8 cellular contexts compared by ENCODE assay signal in genomic region chr6:32967151-32968091, GRCh38. TPM values are rescaled to one million over a fixed set of nuclear protein-coding genes. Genes with fewer than 3 reads are reported as not detected.
DNase-seq lines count a peak whose midpoint lies in the region; ATAC-seq and TF ChIP-seq lines count a peak whose summit lies in the region.

No MANE protein-coding gene starts in this region.

- H3K9me2 ChIP-seq in OCI-LY1 (ENCODE audit: low read depth, low read length), result no peaks in the 10 kb centered on the region

- peaks cover 4% of the 10 kb centered on the region for H3K79me2 ChIP-seq in OCI-LY1 (ENCODE audit: insufficient read depth, low read length)

- DNase-seq in DMS 273 treated with DMSO at 0.1 percent for 48 hours (lab: John Stamatoyannopoulos, UW) (peak; percentile 70), HFFc6 (peak; percentile 45), breast epithelium (ENCODE audit: low spot score in 2 of 2) (no peak), substantia nigra (lab: John Stamatoyannopoulos, UW) (peak in 13 of 49 donors; percentile 24 to 64 (median 36))

- H3K4me2 ChIP-seq in OCI-LY1 (ENCODE audit: low read length), result peak overlapping the region; percentile 93

- H4K20me1 ChIP-seq in OCI-LY1 (ENCODE audit: insufficient read depth, low read length), result no peaks in the 10 kb centered on the region

- peak overlapping the region; percentile 99 for H3K27ac Mint-ChIP-seq in HFFc6

- H2AFZ ChIP-seq in OCI-LY1 (ENCODE audit: low read length), result no peak overlapping the region

- H3K27ac ChIP-seq in OCI-LY1 (ENCODE audit: low read depth, low read length, poor library complexity, severe bottlenecking) (peak overlapping the region; percentile 99), breast epithelium (peak overlapping the region; percentile 96 to 100), layer of hippocampus (ENCODE audit: low read depth, low read length) (peak overlapping the region; percentile 100), substantia nigra (ENCODE audit: low read depth, low read length, poor library complexity, severe bottlenecking) (peak overlapping the region; percentile 100)

- peak overlapping the region; percentile 93 for H3K4me3 Mint-ChIP-seq in HFFc6

- H3K4me3 ChIP-seq in OCI-LY1 (ENCODE audit: low read depth, low read length, poor library complexity, severe bottlenecking) (peak overlapping the region; percentile 97), breast epithelium (peak overlapping the region; percentile 84 to 91 (median 85))

- peak overlapping the region; percentile 99 for H3K9ac ChIP-seq in OCI-LY1 (ENCODE audit: low read length)

- intact Hi-C loops in breast epithelium (cut with DNase I; ENCODE audit: low total_unique reads), result no loop called here

- peaks cover 31% of the 10 kb centered on the region for H3K4me1 Mint-ChIP-seq in HFFc6 (ENCODE audit: low read depth)

- H3K4me1 ChIP-seq in OCI-LY1 (ENCODE audit: insufficient read depth, low read length, severe bottlenecking) (peaks cover 58% of the 10 kb centered on the region), breast epithelium (no peaks in the 10 kb centered on the region)

- peaks cover 12% of the 10 kb centered on the region for H3K27me3 Mint-ChIP-seq in HFFc6 (ENCODE audit: insufficient read depth)

- TF ChIP-seq POLR2A in breast epithelium (IDR thresholded peaks at IDR 0.05), result no peak

- TF ChIP-seq CTCF in HFFc6 (IDR thresholded peaks at IDR 0.05), result peak; percentile 72
- peak; percentile 84 for TF ChIP-seq CTCF in OCI-LY1 (IDR thresholded peaks at IDR 0.05; ENCODE audit: low read length)
- TF ChIP-seq CTCF in breast epithelium (IDR thresholded peaks at IDR 0.05), result peak in 2 of 3 donors; percentile 6 to 44

- ATAC-seq in HG03469 (IDR thresholded peaks at IDR 0.05; ENCODE audit: unreplicated experiment), result no peak
- no peak for ATAC-seq in HG02798 (IDR thresholded peaks at IDR 0.05; ENCODE audit: poor library complexity, unreplicated experiment)

- no peaks in the 10 kb centered on the region; the same call in none of the 2 replicates for H3F3A ChIP-seq in OCI-LY1 (ENCODE audit: insufficient read depth, low read length)

- H3K27me3 ChIP-seq in OCI-LY1 (ENCODE audit: insufficient read depth, low read length) (no peaks in the 10 kb centered on the region), breast epithelium (no peaks in the 10 kb centered on the region), layer of hippocampus (ENCODE audit: control insufficient read depth, insufficient read depth, low read length) (no peaks in the 10 kb centered on the region)

- peaks cover 12% of the 10 kb centered on the region for H3K36me3 Mint-ChIP-seq in HFFc6 (ENCODE audit: low read depth)

- H3K36me3 ChIP-seq in OCI-LY1 (ENCODE audit: insufficient read depth, low read length) (peaks cover 17% of the 10 kb centered on the region), breast epithelium (no peaks in the 10 kb centered on the region)

- H3K9me3 ChIP-seq in OCI-LY1 (ENCODE audit: low read length), result no peaks in the 10 kb centered on the region
- no peaks in the 10 kb centered on the region for H3K9me3 ChIP-seq in breast epithelium

- H3K9me3 Mint-ChIP-seq in HFFc6, result no peaks in the 10 kb centered on the region

RNA-seq across cellular contexts. Expression of gene BRD2, which starts 1.0 kb away (rescaled TPM):
- total RNA-seq in HFFc6 (2021; fragmentation: NEBNext Ultra II Directional; extraction: Animal tissue kit (Norgen Biotek cat#: 25700)), result 100 to 1,000 TPM; 147 to 163 (median 157) TPM
- 100 to 1,000 TPM; 111 to 159 (median 122) TPM for total RNA-seq in breast epithelium

RNA-seq across cellular contexts. Expression of gene HLA-DMA, which starts 14.5 kb away (rescaled TPM):
- 1 to 10 TPM; 2.0 to 3.1 (median 2.2) TPM for total RNA-seq in HFFc6 (2021; fragmentation: NEBNext Ultra II Directional; extraction: Animal tissue kit (Norgen Biotek cat#: 25700))
- total RNA-seq in breast epithelium, result 10 to 100 TPM; 28.5 to 41.9 (median 30.9) TPM

RNA-seq across cellular contexts. Expression of gene HLA-DMB, which starts 26.6 kb away (rescaled TPM):
- total RNA-seq in HFFc6 (2021; fragmentation: NEBNext Ultra II Directional; extraction: Animal tissue kit (Norgen Biotek cat#: 25700)), result not detected
- 10 to 100 TPM; 16.4 to 52.0 (median 34.6) TPM for total RNA-seq in breast epithelium

RNA-seq across cellular contexts. Expression of gene HLA-DOA, which starts 42.0 kb away (rescaled TPM):
- total RNA-seq in HFFc6 (2021; fragmentation: NEBNext Ultra II Directional; extraction: Animal tissue kit (Norgen Biotek cat#: 25700)), result not detected
- total RNA-seq in breast epithelium, result 1 to 10 TPM; 2.1 to 5.7 (median 3.3) TPM

Comparison
In these comparisons a context has a peak if more than half of its experiments do, and no peak if none do; other contexts are left out.
1. DNase-seq: peak in DMS 273 treated with DMSO at 0.1 percent for 48 hours (single experiment) and HFFc6 (single experiment); none in breast epithelium (0 of 2).
2. CTCF ChIP-seq: peak in every context shown above with its lines; median percentile 84 in OCI-LY1; 72 in HFFc6; 25 in breast epithelium.
3. RNA of gene HLA-DMA, which starts 14.5 kb away (total RNA-seq): 28.5 to 41.9 TPM in breast epithelium; 2.0 to 3.1 TPM in HFFc6; every median in the first group is over 4 times any median in the second.
4. RNA of gene HLA-DMB, which starts 26.6 kb away (total RNA-seq): 16.4 to 52.0 TPM in breast epithelium; not detected in HFFc6; every median in the first group is over 10 times any median in the second.
5. Peak in every context shown above with its lines, with median percentiles within 50 percentile points of each other: H3K27ac ChIP-seq.